1 cellular context compared by ENCODE assay signal in the genomic region with DNA sequence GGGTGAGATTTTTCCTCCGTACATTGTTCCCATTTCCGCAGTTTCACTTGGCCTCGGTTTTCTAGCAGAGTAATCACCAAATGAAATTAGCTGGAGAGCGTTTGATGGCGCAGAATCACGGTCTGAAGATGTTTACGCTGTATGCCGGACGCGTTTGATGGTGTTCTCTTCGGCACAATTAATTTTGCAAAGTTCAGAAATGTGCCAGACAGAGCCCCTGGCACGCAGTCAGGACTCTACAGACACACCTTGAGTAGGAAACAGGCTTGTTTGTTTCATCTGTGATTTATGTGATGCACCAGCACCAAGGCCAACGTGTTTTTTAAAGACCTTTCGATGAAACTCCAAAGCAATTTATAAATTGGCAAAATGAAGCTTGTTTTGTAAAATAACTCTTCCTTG.
TF ChIP-seq lines count a peak whose summit lies in the region.

No MANE protein-coding gene starts in this region.

TF ChIP-seq in HepG2, 621 proteins besides CTCF, POLR2A, EP300 and RAD21 (continued from another document):
- TF ChIP-seq, protein P1, sequence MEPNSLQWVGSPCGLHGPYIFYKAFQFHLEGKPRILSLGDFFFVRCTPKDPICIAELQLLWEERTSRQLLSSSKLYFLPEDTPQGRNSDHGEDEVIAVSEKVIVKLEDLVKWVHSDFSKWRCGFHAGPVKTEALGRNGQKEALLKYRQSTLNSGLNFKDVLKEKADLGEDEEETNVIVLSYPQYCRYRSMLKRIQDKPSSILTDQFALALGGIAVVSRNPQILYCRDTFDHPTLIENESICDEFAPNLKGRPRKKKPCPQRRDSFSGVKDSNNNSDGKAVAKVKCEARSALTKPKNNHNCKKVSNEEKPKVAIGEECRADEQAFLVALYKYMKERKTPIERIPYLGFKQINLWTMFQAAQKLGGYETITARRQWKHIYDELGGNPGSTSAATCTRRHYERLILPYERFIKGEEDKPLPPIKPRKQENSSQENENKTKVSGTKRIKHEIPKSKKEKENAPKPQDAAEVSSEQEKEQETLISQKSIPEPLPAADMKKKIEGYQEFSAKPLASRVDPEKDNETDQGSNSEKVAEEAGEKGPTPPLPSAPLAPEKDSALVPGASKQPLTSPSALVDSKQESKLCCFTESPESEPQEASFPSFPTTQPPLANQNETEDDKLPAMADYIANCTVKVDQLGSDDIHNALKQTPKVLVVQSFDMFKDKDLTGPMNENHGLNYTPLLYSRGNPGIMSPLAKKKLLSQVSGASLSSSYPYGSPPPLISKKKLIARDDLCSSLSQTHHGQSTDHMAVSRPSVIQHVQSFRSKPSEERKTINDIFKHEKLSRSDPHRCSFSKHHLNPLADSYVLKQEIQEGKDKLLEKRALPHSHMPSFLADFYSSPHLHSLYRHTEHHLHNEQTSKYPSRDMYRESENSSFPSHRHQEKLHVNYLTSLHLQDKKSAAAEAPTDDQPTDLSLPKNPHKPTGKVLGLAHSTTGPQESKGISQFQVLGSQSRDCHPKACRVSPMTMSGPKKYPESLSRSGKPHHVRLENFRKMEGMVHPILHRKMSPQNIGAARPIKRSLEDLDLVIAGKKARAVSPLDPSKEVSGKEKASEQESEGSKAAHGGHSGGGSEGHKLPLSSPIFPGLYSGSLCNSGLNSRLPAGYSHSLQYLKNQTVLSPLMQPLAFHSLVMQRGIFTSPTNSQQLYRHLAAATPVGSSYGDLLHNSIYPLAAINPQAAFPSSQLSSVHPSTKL (CRISPR knock-in tag; IDR thresholded peaks at IDR 0.05): no peak
